8 cellular contexts compared by ENCODE assay signal in genomic region chr9:137077010-137077747, GRCh38. TPM values are rescaled to one million over a fixed set of nuclear protein-coding genes. Genes with fewer than 3 reads are reported as not detected.
DNase-seq lines count a peak whose midpoint lies in the region; ATAC-seq, FAIRE-seq and TF ChIP-seq lines count a peak whose summit lies in the region.

TSS of gene UAP1L1 (plus strand) at chr9:137077517. CDS start at chr9:137077533, 16 bp downstream.

- H3K9me3 ChIP-seq in AG04450 (ENCODE audit: control insufficient read depth, insufficient read depth, low read length) (no peaks in the 10 kb centered on the region; the same call in 1 of the 2 replicates), skeletal muscle tissue (ENCODE audit: control insufficient read depth in 3 of 3, low read length in 3 of 3) (no peaks in the 10 kb centered on the region)

- ATAC-seq in GM18867 (IDR thresholded peaks at IDR 0.05; ENCODE audit: unreplicated experiment) (peak; percentile 54), HG03439 (IDR thresholded peaks at IDR 0.05; ENCODE audit: unreplicated experiment) (no peak)

- H3K36me3 ChIP-seq in bronchial epithelial cell (ENCODE audit: control insufficient read depth, insufficient read depth, low read length) (peaks cover 3% of the 10 kb centered on the region), skeletal muscle tissue (ENCODE audit: control insufficient read depth in 3 of 3, insufficient read depth in 3 of 3, low read length in 3 of 3) (peaks cover 7 to 11% (median 9%) of the 10 kb centered on the region in 3 donors)

- intact Hi-C loops in T-helper 2 cell treated with Interferon-gamma antibody and Interleukin-4, amounts not matched to agents 100 ng/mL and 5 ng/mL, for 36 hours (cut with micrococcal nuclease): loop anchor here (1.0 kb wide), 1 partner anchor 9 kb away; the partner anchor contains the start of gene MAN1B1

- no peak for FAIRE-seq in bronchial epithelial cell (lab: Jason Lieb, UNC)

- H3K27ac ChIP-seq in AG04450 (ENCODE audit: low read depth, low read length): no peak within 1 kb of the TSS
- H3K27ac ChIP-seq in HL-60 (replicated peaks): no peak within 1 kb of the TSS
- peak within 1 kb of the TSS; percentile 36 for H3K27ac ChIP-seq in skeletal muscle tissue (ENCODE audit: low read depth, low read length)

- no peaks in the 10 kb centered on the region for H3K27me3 ChIP-seq in AG04450 (ENCODE audit: control insufficient read depth, insufficient read depth, low read length)
- peaks cover 10% of the 10 kb centered on the region for H3K27me3 ChIP-seq in HL-60 (ENCODE audit: insufficient read depth, poor library complexity, severe bottlenecking)
- no peaks in the 10 kb centered on the region for H3K27me3 ChIP-seq in bronchial epithelial cell (ENCODE audit: control insufficient read depth, insufficient read depth, low read length)
- H3K27me3 ChIP-seq in skeletal muscle tissue (ENCODE audit: control insufficient read depth in 3 of 3, insufficient read depth in 3 of 3, low read length in 3 of 3): peaks cover 0 to 13% (median 3%) of the 10 kb centered on the region in 3 donors

- no peak for DNase-seq in AG04450 (ENCODE audit: low read depth, low spot score)
- DNase-seq in HL-60 (ENCODE audit: low read depth in 1 of 2, low spot score in 1 of 2): peak in 1 of 2 experiments; percentile 66
- no peak for DNase-seq in bronchial epithelial cell (ENCODE audit: low read depth)
- DNase-seq in iPS-NIHi7 (ENCODE audit: extremely low spot score): peak; percentile 30

- POLR2A ChIA-PET in AG04450 (lab: Yijun Ruan, JAX): interaction anchor here (0.8 kb wide), 1 partner anchor 10 kb away, joined by 3 read pairs; the partner anchor contains the start of gene MAN1B1

- CTCF ChIA-PET in AG04450 (lab: Charles Lee): interaction anchor here (1.0 kb wide), 1 partner anchor 9 kb away, joined by 3 read pairs; no protein-coding TSS in a partner anchor

- H3K4me1 ChIP-seq in skeletal muscle tissue (ENCODE audit: control insufficient read depth in 3 of 3, insufficient read depth in 3 of 3, low read length in 3 of 3): peaks cover 6 to 15% (median 13%) of the 10 kb centered on the region in 3 donors

- H3K4me3 ChIP-seq in AG04450 (ENCODE audit: low read depth, low read length) (peak within 1 kb of the TSS; percentile 73), HL-60 (replicated peaks; ENCODE audit: insufficient read depth, low read length) (peak within 1 kb of the TSS; percentile 60), bronchial epithelial cell (ENCODE audit: low read depth, low read length) (peak within 1 kb of the TSS; percentile 56), skeletal muscle tissue (ENCODE audit: low read length in 3 of 3) (peak within 1 kb of the TSS; percentile 60 to 65 (median 64))

- TF ChIP-seq CTCF in AG04450 (IDR thresholded peaks at IDR 0.05; ENCODE audit: low read depth, low read length) (no peak), HL-60 (IDR thresholded peaks at IDR 0.05; ENCODE audit: insufficient read depth, low read length) (no peak), bronchial epithelial cell (IDR thresholded peaks at IDR 0.05; ENCODE audit: insufficient read depth, low read length, severe bottlenecking) (no peak)

- H3K9ac ChIP-seq in skeletal muscle tissue (ENCODE audit: low read depth in 1 of 3, low read length in 3 of 3): peak within 1 kb of the TSS in 2 of 3 donors; percentile 32 to 78

RNA-seq across cellular contexts. Expression of gene UAP1L1, which starts in this region (rescaled TPM):
- 5.1 and 6.3 TPM in 2 replicates for polyA plus RNA-seq in AG04450 (2011; rRNA removed)
- polyA minus RNA-seq in AG04450 (2011; rRNA and poly(A)+ RNA removed): 4.1 and 4.2 TPM in 2 replicates
- 14.8 and 15.4 TPM in 2 replicates for total RNA-seq in T-helper 2 cell treated with Interferon-gamma antibody and Interleukin-4, amounts not matched to agents 100 ng/mL and 5 ng/mL, for 36 hours
- total RNA-seq in bronchial epithelial cell (2.0 and 3.2 TPM in 2 replicates), skeletal muscle tissue (1.0 TPM)
